9 cellular contexts compared by ENCODE assay signal in genomic region chr22:41915035-41915782, GRCh38. TPM values are rescaled to one million over a fixed set of nuclear protein-coding genes. Genes with fewer than 3 reads are reported as not detected.
DNase-seq lines count a peak whose midpoint lies in the region; ATAC-seq and TF ChIP-seq lines count a peak whose summit lies in the region.
"Had no signal": no experiment of that assay in that cellular context is flagged by ENCODE, and none has a peak within 500 bp of the region (broad histone marks: within the 10 kb centered on the region; RNA-seq: fewer than 3 reads in every experiment).

Gene SHISA8 (minus strand): TSS chr22:41915074. CDS start chr22:41914667, 407 bp downstream.

- no peak for TF ChIP-seq POLR2A in IMR-90 (IDR thresholded peaks at IDR 0.05; ENCODE audit: low read depth, low read length)

- TF ChIP-seq CTCF in IMR-90 (conservative IDR thresholded peaks at IDR 0.05; ENCODE audit: low read depth, low read length) (no peak), foreskin keratinocyte (conservative IDR thresholded peaks at IDR 0.05) (no peak)

- H3K9ac ChIP-seq in IMR-90 (ENCODE audit: low read depth, low read length), result no peak within 1 kb of the TSS

- H3K4me1 ChIP-seq in CD8-positive, alpha-beta memory T cell (ENCODE audit: insufficient read depth, low read length), result peaks cover 29% of the 10 kb centered on the region
- H3K4me1 ChIP-seq in IMR-90 (ENCODE audit: control insufficient read depth, insufficient read depth, low read length) (peaks cover 2% of the 10 kb centered on the region; the same call in 1 of the 2 replicates), foreskin keratinocyte (no peaks in the 10 kb centered on the region)

- H3K9me3 Mint-ChIP-seq in CD8-positive, alpha-beta memory T cell, result no peaks in the 10 kb centered on the region
- H3K9me3 Mint-ChIP-seq in activated T-cell treated with anti-CD3 and anti-CD28 coated beads, Interleukin-2, amount 50 U/mL, for 24 hours, result no peaks in the 10 kb centered on the region

- H3K79me1 ChIP-seq in IMR-90 (ENCODE audit: low read depth in 1 of 2, low read length in 2 of 2), result no peaks in the 10 kb centered on the region

- H3K27me3 Mint-ChIP-seq in CD8-positive, alpha-beta memory T cell, result peaks cover 23 to 32% of the 10 kb centered on the region in 2 donors
- peaks cover 48% of the 10 kb centered on the region for H3K27me3 Mint-ChIP-seq in activated T-cell treated with anti-CD3 and anti-CD28 coated beads, Interleukin-2, amount 50 U/mL, for 24 hours

- no peak within 1 kb of the TSS for H4K91ac ChIP-seq in IMR-90 (ENCODE audit: insufficient read depth, low read depth, low read length)

- no peak for TF ChIP-seq RAD21 in IMR-90 (IDR thresholded peaks at IDR 0.05; ENCODE audit: low read length)

- H3K27ac ChIP-seq in CD8-positive, alpha-beta memory T cell (ENCODE audit: low read depth, low read length), result no peak within 1 kb of the TSS
- H3K27ac ChIP-seq in IMR-90 (ENCODE audit: insufficient read depth, low read length) (no peak within 1 kb of the TSS), foreskin keratinocyte (no peak within 1 kb of the TSS)

- peak within 1 kb of the TSS; percentile 74; the same call in 1 of the 2 replicates for H3K4me2 ChIP-seq in IMR-90 (ENCODE audit: low read depth, low read length)

- H2BK20ac ChIP-seq in IMR-90 (ENCODE audit: low read depth, low read length), result no peak within 1 kb of the TSS

- H2AFZ ChIP-seq in IMR-90 (replicated peaks; ENCODE audit: low read length, poor library complexity), result peak within 1 kb of the TSS; percentile 57

- peak within 1 kb of the TSS; percentile 19 for H2AK9ac ChIP-seq in IMR-90 (replicated peaks; ENCODE audit: low read depth, low read length, poor library complexity)

- H3K18ac ChIP-seq in IMR-90 (ENCODE audit: low read depth, low read length), result no peak within 1 kb of the TSS

- peak within 1 kb of the TSS; percentile 45 to 83 (median 64) for H3K4me3 Mint-ChIP-seq in CD8-positive, alpha-beta memory T cell
- H3K4me3 Mint-ChIP-seq in activated T-cell treated with anti-CD3 and anti-CD28 coated beads, Interleukin-2, amount 50 U/mL, for 24 hours, result peak within 1 kb of the TSS; percentile 56

- peaks cover 42% of the 10 kb centered on the region for H3K27me3 ChIP-seq in CD8-positive, alpha-beta memory T cell (ENCODE audit: insufficient read depth, low read length, poor library complexity, severe bottlenecking)
- H3K27me3 ChIP-seq in IMR-90 (ENCODE audit: control insufficient read depth, insufficient read depth, low read length) (peaks cover 73% of the 10 kb centered on the region), foreskin keratinocyte (peaks cover 75% of the 10 kb centered on the region)

- H3K27ac Mint-ChIP-seq in CD8-positive, alpha-beta memory T cell, result peak within 1 kb of the TSS in 1 of 8 donors; percentile 38
- peak within 1 kb of the TSS; percentile 64 for H3K27ac Mint-ChIP-seq in activated T-cell treated with anti-CD3 and anti-CD28 coated beads, Interleukin-2, amount 50 U/mL, for 24 hours

- H2BK120ac ChIP-seq in IMR-90 (ENCODE audit: low read depth, low read length), result no peak within 1 kb of the TSS

- CTCF ChIA-PET in CD8-positive, alpha-beta memory T cell (lab: Charles Lee), result interaction anchor here (1.3 kb wide), 1 partner anchor 11 kb away, joined by 8 read pairs; the partner anchor contains the start of gene TNFRSF13C
- CTCF ChIA-PET in IMR-90 (lab: Yijun Ruan, JAX), result no interaction called here

- H3K23ac ChIP-seq in IMR-90 (ENCODE audit: low read depth, low read length), result no peak within 1 kb of the TSS

- peak; percentile 54 for ATAC-seq in IMR-90 (ENCODE audit: low read depth)
- ATAC-seq in foreskin keratinocyte, result peak; percentile 19
- no peak for ATAC-seq in HG03571 (IDR thresholded peaks at IDR 0.05; ENCODE audit: unreplicated experiment)

- H3K36me3 Mint-ChIP-seq in CD8-positive, alpha-beta memory T cell, result no peaks in the 10 kb centered on the region
- H3K36me3 Mint-ChIP-seq in activated T-cell treated with anti-CD3 and anti-CD28 coated beads, Interleukin-2, amount 50 U/mL, for 24 hours (ENCODE audit: low read depth), result no peaks in the 10 kb centered on the region

- H3K9me3 ChIP-seq in CD8-positive, alpha-beta memory T cell (ENCODE audit: low read length), result no peaks in the 10 kb centered on the region
- no peaks in the 10 kb centered on the region for H3K9me3 ChIP-seq in IMR-90 (ENCODE audit: control insufficient read depth, insufficient read depth, low read length)

- no peak within 1 kb of the TSS for H3K4ac ChIP-seq in IMR-90 (ENCODE audit: low read depth, low read length)

- intact Hi-C loops in IMR-90 (cut with micrococcal nuclease), result no loop called here

- H3K9me1 ChIP-seq in IMR-90 (ENCODE audit: insufficient read depth, low read length), result no peaks in the 10 kb centered on the region; the same call in 1 of the 2 replicates

- H4K5ac ChIP-seq in IMR-90 (ENCODE audit: low read depth, low read length), result no peak within 1 kb of the TSS

- no peak within 1 kb of the TSS for H2BK5ac ChIP-seq in IMR-90 (ENCODE audit: low read depth, low read length, poor library complexity, severe bottlenecking)

- H2AK5ac ChIP-seq in IMR-90 (ENCODE audit: low read depth, low read length), result no peak within 1 kb of the TSS

- 0% methylated on average over 3 of the region's 62 CpGs; no CpG with 5 or more reads in 1 of the 2 experiments for WGBS in IMR-90 (ENCODE audit: extremely low coverage in 2 of 2, insufficient read length in 1 of 2), 2 experiments

- H3K4me3 ChIP-seq in CD8-positive, alpha-beta memory T cell (ENCODE audit: low read length), result peak within 1 kb of the TSS; percentile 47
- H3K4me3 ChIP-seq in IMR-90 (ENCODE audit: insufficient read depth, low read depth, low read length), result no peak within 1 kb of the TSS

- no peak within 1 kb of the TSS for H4K8ac ChIP-seq in IMR-90 (ENCODE audit: low read depth in 2 of 2, low read length in 2 of 2)

- POLR2A ChIA-PET in CD8-positive, alpha-beta memory T cell (lab: Charles Lee), result interaction anchor here (1.4 kb wide), 1 partner anchor 10 kb away, joined by 4 read pairs; no protein-coding TSS in a partner anchor
- POLR2A ChIA-PET in IMR-90 (lab: Charles Lee; ENCODE audit: unreplicated experiment), result no interaction called here

- H3K56ac ChIP-seq in IMR-90 (ENCODE audit: extremely low read depth, insufficient read depth, low read length), result no peak within 1 kb of the TSS

- in situ Hi-C loops in IMR-90 (cut with MboI; ENCODE audit: low sequenced_read_pairs), result no loop called here

- DNase-seq in CD8-positive, alpha-beta memory T cell, result peak; percentile 47 to 76 (median 51)
- DNase-seq in IMR-90 (peak; percentile 7), foreskin keratinocyte (no peak), retina (peak; percentile 46), SKM-1 treated with dmso at 0.1 percent for 144 hours (lab: John Stamatoyannopoulos, UW; ENCODE audit: unreplicated experiment) (no peak), D341Med (ENCODE audit: low spot score) (no peak)
- peak; percentile 76 for DNase-seq in activated T-cell treated with anti-CD3 and anti-CD28 coated beads, Interleukin-2, amount 50 U/mL, for 24 hours

- no peaks in the 10 kb centered on the region for H3K36me3 ChIP-seq in CD8-positive, alpha-beta memory T cell (ENCODE audit: insufficient read depth, low read length)
- no peaks in the 10 kb centered on the region for H3K36me3 ChIP-seq in IMR-90 (ENCODE audit: control insufficient read depth, insufficient read depth, low read length)

- dilution Hi-C loops in IMR-90 (cut with HindIII; ENCODE audit: low sequenced_read_pairs, unreplicated experiment), result no loop called here

- BruUV-seq in IMR-90 (replicated peaks; lab: Mats Ljungman, UMichigan), result no TSS peak

- H2BK15ac ChIP-seq in IMR-90 (ENCODE audit: low read depth, low read length), result no peak within 1 kb of the TSS

- peaks cover 7 to 35% (median 18%) of the 10 kb centered on the region in 3 donors for H3K4me1 Mint-ChIP-seq in CD8-positive, alpha-beta memory T cell
- peaks cover 42% of the 10 kb centered on the region for H3K4me1 Mint-ChIP-seq in activated T-cell treated with anti-CD3 and anti-CD28 coated beads, Interleukin-2, amount 50 U/mL, for 24 hours (ENCODE audit: low read depth)

- H4K20me1 ChIP-seq in IMR-90 (ENCODE audit: insufficient read depth, low read length), result peaks cover 3% of the 10 kb centered on the region

- H3K14ac ChIP-seq in IMR-90 (replicated peaks; ENCODE audit: low read depth, low read length), result no peak within 1 kb of the TSS

TF ChIP-seq in IMR-90, 13 proteins besides CTCF, POLR2A, EP300 and RAD21:
- TF ChIP-seq NFE2L2 (IDR thresholded peaks at IDR 0.05; ENCODE audit: low read depth, low read length) (no peak), RFX5 (IDR thresholded peaks at IDR 0.05; ENCODE audit: low read depth, low read length) (no peak), FOS (IDR thresholded peaks at IDR 0.05; ENCODE audit: low read depth, low read length) (no peak), MAZ (IDR thresholded peaks at IDR 0.05; ENCODE audit: borderline replicate concordance, low read depth, low read length) (peak; percentile 50; the same call in 1 of the 2 replicates), RCOR1 (IDR thresholded peaks at IDR 0.05; ENCODE audit: insufficient replicate concordance, low read length) (no peak), CEBPB (IDR thresholded peaks at IDR 0.05; ENCODE audit: low read depth, low read length) (no peak)
TF ChIP-seq in IMR-90: peak in this region for 1.

RNA-seq across cellular contexts. Expression of gene SHISA8, which starts in this region (rescaled TPM):
- 1 to 10 TPM; 1.3 to 1.4 TPM for total RNA-seq in CD8-positive, alpha-beta memory T cell
- polyA plus RNA-seq in CD8-positive, alpha-beta memory T cell, result not detected
- total RNA-seq in IMR-90 (2012; rRNA removed) (not detected in 2 replicates), foreskin keratinocyte (not detected in 2 replicates)
- polyA plus RNA-seq in IMR-90 (2012; rRNA removed) (not detected in 2 replicates), foreskin keratinocyte (not detected in 2 replicates)
- not detected in 2 replicates for polyA plus RNA-seq in IMR-90 (2012; cell fraction: cytosol; rRNA removed)
- polyA plus RNA-seq in IMR-90 (2012; cell fraction: nucleus; rRNA removed; ENCODE audit: low replicate concordance), result not detected in 2 replicates
- total RNA-seq: fibroblast of lung had no signal
- polyA plus RNA-seq: fibroblast of lung had no signal

Comparison
In these comparisons a context has a peak if more than half of its experiments do, and no peak if none do; other contexts are left out.
1. Peak in DNase-seq, ATAC-seq and H3K4me2 ChIP-seq in IMR-90; RNA of the gene not detected or under 1 TPM.
2. Peak in ATAC-seq in foreskin keratinocyte; RNA of the gene not detected or under 1 TPM.
3. DNase-seq: peak in CD8-positive, alpha-beta memory T cell (5 of 5), activated T-cell treated with anti-CD3 and anti-CD28 coated beads, Interleukin-2, amount 50 U/mL, for 24 hours (single experiment) and retina (single experiment); none in foreskin keratinocyte (0 of 2), SKM-1 treated with dmso at 0.1 percent for 144 hours (single experiment) and D341Med (single experiment).